ENCODE assay signal across 11 cellular contexts in the genomic region with DNA sequence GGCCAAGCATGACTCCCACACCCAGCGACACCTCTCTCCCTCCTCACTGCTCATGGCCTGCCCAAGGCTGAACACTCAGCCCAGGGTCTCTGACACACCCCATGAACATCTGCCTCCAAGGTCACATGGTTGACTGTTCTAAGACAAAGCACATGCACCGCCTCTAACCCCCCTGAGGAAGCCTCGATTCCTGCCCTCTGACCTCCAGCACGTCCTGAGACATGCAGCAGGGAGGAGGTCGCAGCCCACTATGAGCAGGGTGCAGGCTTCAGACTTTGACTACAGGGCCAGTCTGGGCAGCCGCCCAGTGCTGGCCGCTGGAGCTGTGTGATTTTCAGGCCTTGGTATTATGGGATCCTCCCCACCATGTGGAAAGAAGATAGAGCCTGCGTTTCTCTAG. TPM values are rescaled to one million over a fixed set of nuclear protein-coding genes. Genes with fewer than 3 reads are reported as not detected.
DNase-seq lines count a peak whose midpoint lies in the region; ATAC-seq and TF ChIP-seq lines count a peak whose summit lies in the region.
"Had no signal": no experiment of that assay in that cellular context is flagged by ENCODE, and none has a peak within 500 bp of the region (broad histone marks: within the 10 kb centered on the region; RNA-seq: fewer than 3 reads in every experiment).

No MANE protein-coding gene starts in this region.

- H3K4me3 Mint-ChIP-seq in CD14-positive monocyte: no peak overlapping the region
- H3K4me3 Mint-ChIP-seq in effector memory CD8-positive, alpha-beta T cell: no peak overlapping the region
- H3K4me3 Mint-ChIP-seq in naive thymus-derived CD4-positive, alpha-beta T cell: no peak overlapping the region
- H3K4me3 Mint-ChIP-seq: activated CD4-positive, alpha-beta T cell treated with anti-CD3 and anti-CD28 coated beads, Interleukin-2, amount 10 ng/mL, durations not matched to agents 7 days and 5 days had no signal

- H3K27me3 ChIP-seq in WERI-Rb-1 (ENCODE audit: insufficient read depth, low read depth, severe bottlenecking) (no peaks in the 10 kb centered on the region), heart right ventricle (no peaks in the 10 kb centered on the region), upper lobe of right lung (no peaks in the 10 kb centered on the region)
- no peaks in the 10 kb centered on the region for H3K27me3 ChIP-seq in naive thymus-derived CD4-positive, alpha-beta T cell (ENCODE audit: control insufficient read depth in 2 of 2, insufficient read depth in 2 of 2, low read length in 2 of 2)

- DNase-seq in CD14-positive monocyte (ENCODE audit: low spot score): no peak
- DNase-seq in WERI-Rb-1: no peak
- DNase-seq in heart right ventricle: no peak
- peak; percentile 16 for DNase-seq in renal cortical epithelial cell (ENCODE audit: low read depth)
- DNase-seq in upper lobe of right lung: no peak
- no peak for DNase-seq in RPMI8226
- no peak for DNase-seq in effector memory CD8-positive, alpha-beta T cell
- DNase-seq in naive thymus-derived CD4-positive, alpha-beta T cell: no peak
- DNase-seq: activated CD4-positive, alpha-beta T cell treated with anti-CD3 and anti-CD28 coated beads, Interleukin-2, amount 10 ng/mL, durations not matched to agents 7 days and 5 days; activated effector memory CD4-positive, alpha-beta T cell treated with anti-CD3 and anti-CD28 coated beads, Interleukin-2, amount 50 U/mL, for 16 hours; central memory CD4-positive, alpha-beta T cell had no signal

- peak overlapping the region; percentile 16 for H3K27ac ChIP-seq in WERI-Rb-1
- peak overlapping the region in 6 of 10 donors; percentile 1 to 76 (median 36) for H3K27ac ChIP-seq in heart right ventricle
- H3K27ac ChIP-seq in upper lobe of right lung: no peak overlapping the region
- no peak overlapping the region for H3K27ac ChIP-seq in naive thymus-derived CD4-positive, alpha-beta T cell (ENCODE audit: low read depth, low read length)

- peak overlapping the region in 4 of 7 donors; percentile 7 to 23 (median 10) for H3K27ac Mint-ChIP-seq in CD14-positive monocyte
- H3K27ac Mint-ChIP-seq in effector memory CD8-positive, alpha-beta T cell: peak overlapping the region in 1 of 2 donors; percentile 15
- peak overlapping the region in 2 of 9 donors; percentile 26 to 55 for H3K27ac Mint-ChIP-seq in naive thymus-derived CD4-positive, alpha-beta T cell
- H3K27ac Mint-ChIP-seq: activated CD4-positive, alpha-beta T cell treated with anti-CD3 and anti-CD28 coated beads, Interleukin-2, amount 10 ng/mL, durations not matched to agents 7 days and 5 days had no signal

- CTCF ChIA-PET in naive thymus-derived CD4-positive, alpha-beta T cell (lab: Charles Lee): interaction anchor here (0.6 kb wide), 1 partner anchor 97 kb away, joined by 3 read pairs; no protein-coding TSS in a partner anchor

- H3K4me1 ChIP-seq in heart right ventricle: peaks cover 4 to 59% (median 31%) of the 10 kb centered on the region in 9 donors
- peaks cover 27% of the 10 kb centered on the region for H3K4me1 ChIP-seq in upper lobe of right lung
- H3K4me1 ChIP-seq in naive thymus-derived CD4-positive, alpha-beta T cell (ENCODE audit: control insufficient read depth in 2 of 2, insufficient read depth in 2 of 2, low read length in 2 of 2): no peaks in the 10 kb centered on the region

- no peaks in the 10 kb centered on the region for H3K9me3 ChIP-seq in WERI-Rb-1 (ENCODE audit: severe bottlenecking)
- no peaks in the 10 kb centered on the region for H3K9me3 ChIP-seq in heart right ventricle
- H3K9me3 ChIP-seq in upper lobe of right lung: no peaks in the 10 kb centered on the region
- no peaks in the 10 kb centered on the region for H3K9me3 ChIP-seq in naive thymus-derived CD4-positive, alpha-beta T cell (ENCODE audit: control insufficient read depth in 2 of 3, low read length in 3 of 3)

- POLR2A ChIA-PET in naive thymus-derived CD4-positive, alpha-beta T cell (lab: Charles Lee): no interaction called here

- H3K27me3 Mint-ChIP-seq in CD14-positive monocyte (ENCODE audit: low read depth in 3 of 3): peaks cover 0 to 1% (median 0%) of the 10 kb centered on the region in 3 donors
- no peaks in the 10 kb centered on the region for H3K27me3 Mint-ChIP-seq in effector memory CD8-positive, alpha-beta T cell
- no peaks in the 10 kb centered on the region for H3K27me3 Mint-ChIP-seq in naive thymus-derived CD4-positive, alpha-beta T cell
- H3K27me3 Mint-ChIP-seq: activated CD4-positive, alpha-beta T cell treated with anti-CD3 and anti-CD28 coated beads, Interleukin-2, amount 10 ng/mL, durations not matched to agents 7 days and 5 days had no signal

- intact Hi-C loops in CD14-positive monocyte (cut with micrococcal nuclease): no loop called here
- intact Hi-C loops in heart right ventricle (cut with DNase I): no loop called here
- intact Hi-C loops in upper lobe of right lung (cut with DNase I): no loop called here
- intact Hi-C loops in naive thymus-derived CD4-positive, alpha-beta T cell (cut with micrococcal nuclease): no loop called here

- no peaks in the 10 kb centered on the region for H3K9me3 Mint-ChIP-seq in CD14-positive monocyte
- no peaks in the 10 kb centered on the region for H3K9me3 Mint-ChIP-seq in effector memory CD8-positive, alpha-beta T cell
- H3K9me3 Mint-ChIP-seq in naive thymus-derived CD4-positive, alpha-beta T cell: no peaks in the 10 kb centered on the region
- H3K9me3 Mint-ChIP-seq: activated CD4-positive, alpha-beta T cell treated with anti-CD3 and anti-CD28 coated beads, Interleukin-2, amount 10 ng/mL, durations not matched to agents 7 days and 5 days had no signal

- peaks cover 20% of the 10 kb centered on the region for H3K4me1 Mint-ChIP-seq in CD14-positive monocyte
- no peaks in the 10 kb centered on the region for H3K4me1 Mint-ChIP-seq in effector memory CD8-positive, alpha-beta T cell (ENCODE audit: low read depth in 2 of 2)
- H3K4me1 Mint-ChIP-seq in naive thymus-derived CD4-positive, alpha-beta T cell: peaks cover 0 to 6% (median 0%) of the 10 kb centered on the region in 7 donors
- H3K4me1 Mint-ChIP-seq: activated CD4-positive, alpha-beta T cell treated with anti-CD3 and anti-CD28 coated beads, Interleukin-2, amount 10 ng/mL, durations not matched to agents 7 days and 5 days had no signal

- peak in 6 of 8 donors; percentile 19 to 42 (median 33) for ATAC-seq in heart right ventricle
- no peak for ATAC-seq in upper lobe of right lung
- ATAC-seq in effector memory CD8-positive, alpha-beta T cell (replicated peaks): no peak
- no peak for ATAC-seq in naive thymus-derived CD4-positive, alpha-beta T cell

- H3K4me3 ChIP-seq in WERI-Rb-1 (ENCODE audit: low read depth, low read length) (no peak overlapping the region), heart right ventricle (no peak overlapping the region), upper lobe of right lung (no peak overlapping the region)
- H3K4me3 ChIP-seq in naive thymus-derived CD4-positive, alpha-beta T cell (ENCODE audit: low read length): no peak overlapping the region

- TF ChIP-seq CTCF in CD14-positive monocyte (IDR thresholded peaks at IDR 0.05) (no peak), WERI-Rb-1 (IDR thresholded peaks at IDR 0.05; ENCODE audit: low read depth, low read length) (no peak), heart right ventricle (IDR thresholded peaks at IDR 0.05) (no peak), upper lobe of right lung (IDR thresholded peaks at IDR 0.05) (no peak)

- 60 to 69% methylated on average over 8 of the region's 8 CpGs for WGBS in heart right ventricle, 2 donors

- peaks cover 69 to 97% of the 10 kb centered on the region in 2 donors for H3K36me3 Mint-ChIP-seq in CD14-positive monocyte
- H3K36me3 Mint-ChIP-seq in effector memory CD8-positive, alpha-beta T cell (ENCODE audit: insufficient read depth): peaks cover 29% of the 10 kb centered on the region
- H3K36me3 Mint-ChIP-seq in naive thymus-derived CD4-positive, alpha-beta T cell: peaks cover 0 to 39% (median 4%) of the 10 kb centered on the region in 5 donors

- H3K36me3 ChIP-seq in WERI-Rb-1 (peaks cover 6% of the 10 kb centered on the region; the same call in 1 of the 2 replicates), heart right ventricle (peaks cover 0 to 100% (median 20%) of the 10 kb centered on the region in 9 donors), upper lobe of right lung (peaks cover 97% of the 10 kb centered on the region)
- H3K36me3 ChIP-seq in naive thymus-derived CD4-positive, alpha-beta T cell (ENCODE audit: control insufficient read depth in 2 of 3, insufficient read depth in 3 of 3, low read length in 3 of 3): peaks cover 0 to 68% (median 3%) of the 10 kb centered on the region in 3 experiments

RNA-seq across cellular contexts. Expression of a gene that starts 46.2 kb away (rescaled TPM):
- polyA plus RNA-seq in CD14-positive monocyte (1 to 10 TPM; 4.7 to 7.5 TPM), heart right ventricle (10 to 100 TPM; 29.3 to 41.9 TPM)
- total RNA-seq in heart right ventricle (10 to 100 TPM; 23.5 to 71.3 (median 29.0) TPM), renal cortical epithelial cell (103 and 338 TPM in 2 replicates), upper lobe of right lung (166 TPM)
- total RNA-seq in naive thymus-derived CD4-positive, alpha-beta T cell: 10 to 100 TPM; 27.8 to 73.9 (median 29.1) TPM
- 10 to 100 TPM in 1 of 2 donors, 1 to 10 TPM in 1; 4.1 to 11.1 TPM for polyA plus RNA-seq in naive thymus-derived CD4-positive, alpha-beta T cell

Comparison
In these comparisons a context has a peak if more than half of its experiments do, and no peak if none do; other contexts are left out.
1. H3K27ac ChIP-seq: peak in WERI-Rb-1 (single experiment) and heart right ventricle (6 of 10); none in upper lobe of right lung (single experiment) and naive thymus-derived CD4-positive, alpha-beta T cell (single experiment).
2. ATAC-seq: peak in heart right ventricle (6 of 8); none in upper lobe of right lung (single experiment), effector memory CD8-positive, alpha-beta T cell (single experiment) and naive thymus-derived CD4-positive, alpha-beta T cell (single experiment).